ENCODE assay signal across 15 cellular contexts in the genomic region with DNA sequence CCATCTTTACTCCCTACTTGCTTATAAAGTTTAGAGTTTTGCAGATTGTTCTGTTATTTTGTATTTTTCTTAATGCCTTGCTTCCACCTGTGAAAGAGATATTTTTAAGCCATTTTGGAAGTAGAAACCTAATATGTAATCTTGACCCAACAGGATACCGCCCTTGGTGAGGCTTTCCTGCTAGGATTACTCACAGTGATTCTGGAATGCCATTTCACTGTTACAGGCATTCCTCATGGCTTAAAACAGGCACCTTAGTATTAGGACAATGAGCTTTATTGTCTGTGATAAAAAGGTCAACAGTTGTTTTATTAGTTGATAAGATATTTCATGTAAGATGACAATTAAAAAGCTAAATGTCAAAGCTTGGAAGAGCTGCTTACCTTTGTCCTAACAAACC. TPM values are rescaled to one million over a fixed set of nuclear protein-coding genes. Genes with fewer than 3 reads are reported as not detected.
DNase-seq lines count a peak whose midpoint lies in the region; ATAC-seq and FAIRE-seq lines count a peak whose summit lies in the region.
"Had no signal": no experiment of that assay in that cellular context is flagged by ENCODE, and none has a peak within 500 bp of the region (broad histone marks: within the 10 kb centered on the region; RNA-seq: fewer than 3 reads in every experiment).

No MANE protein-coding gene starts in this region.

- FAIRE-seq in small intestine (lab: Jason Lieb, UNC), result no peak
- FAIRE-seq: D721Med had no signal

- no peak overlapping the region for H3K9ac ChIP-seq in HUES48 (ENCODE audit: low read depth, low read length)

- H3K27ac ChIP-seq in HUES48 (ENCODE audit: low read depth, low read length) (peak overlapping the region; percentile 74), small intestine (ENCODE audit: low read depth in 1 of 2, low read length in 1 of 2) (no peak overlapping the region)
- H3K27ac ChIP-seq: Peyer's patch, transverse colon, WERI-Rb-1 had no signal

- H3K9me3 ChIP-seq in HUES48 (ENCODE audit: control insufficient read depth, insufficient read depth, low read length) (no peaks in the 10 kb centered on the region), small intestine (ENCODE audit: control insufficient read depth, low read depth) (no peaks in the 10 kb centered on the region)
- H3K9me3 ChIP-seq: Peyer's patch, transverse colon had no signal

- H3K4me1 ChIP-seq in HUES48 (ENCODE audit: control insufficient read depth, insufficient read depth, low read length), result peaks cover 49% of the 10 kb centered on the region
- peaks cover 0 to 3% of the 10 kb centered on the region in 2 donors for H3K4me1 ChIP-seq in small intestine (ENCODE audit: control insufficient read depth in 2 of 2, insufficient read depth in 1 of 2, low read depth in 1 of 2, low read length in 1 of 2)

- H3K27me3 ChIP-seq in HUES48 (ENCODE audit: control insufficient read depth, insufficient read depth, low read length), result peaks cover 50% of the 10 kb centered on the region
- H3K27me3 ChIP-seq in small intestine (ENCODE audit: control insufficient read depth in 2 of 2, insufficient read depth in 2 of 2, low read length in 2 of 2), result no peaks in the 10 kb centered on the region
- H3K27me3 ChIP-seq: Peyer's patch, transverse colon had no signal

- peak; percentile 59 for ATAC-seq in left ventricle myocardium superior
- ATAC-seq in GM19455 (IDR thresholded peaks at IDR 0.05; ENCODE audit: unreplicated experiment), result no peak
- ATAC-seq: effector memory CD8-positive, alpha-beta T cell had no signal

- H3K4me3 ChIP-seq in HUES48 (ENCODE audit: low read depth, low read length) (0 out of 2 replicates have a peak overlapping the region, but pooled peaks have one; percentile 33), small intestine (ENCODE audit: low read depth in 1 of 2, low read length in 2 of 2) (no peak overlapping the region)
- H3K4me3 ChIP-seq: Peyer's patch, transverse colon had no signal

- intact Hi-C loops in left ventricle myocardium superior (cut with micrococcal nuclease), result no loop called here

- 22 to 57% (median 40%) methylated on average over 1 of the region's 1 CpG for WGBS in small intestine, 3 donors

- peaks cover 8% of the 10 kb centered on the region; the same call in 1 of the 2 replicates for H3K36me3 ChIP-seq in HUES48 (ENCODE audit: control insufficient read depth, insufficient read depth, low read length)
- H3K36me3 ChIP-seq in small intestine (ENCODE audit: control insufficient read depth in 2 of 2, insufficient read depth in 2 of 2, low read length in 2 of 2), result no peaks in the 10 kb centered on the region
- H3K36me3 ChIP-seq: Peyer's patch, WERI-Rb-1 had no signal

- DNase-seq in SW480 (ENCODE audit: low spot score) (peak; percentile 53), left ventricle myocardium superior (no peak), small intestine (peak; percentile 38), NAMALWA (ENCODE audit: low spot score) (no peak), DMS114 treated with DMSO at 0.1 percent for 48 hours (lab: John Stamatoyannopoulos, UW; ENCODE audit: unreplicated experiment) (no peak)
- DNase-seq in NK-92 treated with Interleukin-12 subunit alpha and Interleukin-12 subunit beta, amount 100 ng/mL, for 24 hours (lab: John Stamatoyannopoulos, UW), result no peak
- DNase-seq: activated CD8-positive, alpha-beta memory T cell treated with anti-CD3 and anti-CD28 coated beads, Interleukin-2, amount 50 U/mL, for 48 hours; effector memory CD8-positive, alpha-beta T cell; hypothalamus; Peyer's patch; transverse colon; WERI-Rb-1 had no signal

RNA-seq across cellular contexts. Expression of a gene that starts 58.2 kb away (rescaled TPM):
- total RNA-seq in left ventricle myocardium superior, result 128 TPM
- polyA plus RNA-seq in small intestine, result 1 to 10 TPM; 1.1 to 7.7 (median 1.4) TPM

Comparison
In these comparisons a context has a peak if more than half of its experiments do, and no peak if none do; other contexts are left out.
1. DNase-seq: peak in SW480 (single experiment) and small intestine (single experiment); none in left ventricle myocardium superior (single experiment), NK-92 treated with Interleukin-12 subunit alpha and Interleukin-12 subunit beta, amount 100 ng/mL, for 24 hours (single experiment), NAMALWA (single experiment) and DMS114 treated with DMSO at 0.1 percent for 48 hours (single experiment).